In genomic region chr12:110657747-110658146, GRCh38 we compare ENCODE assay signal across 21 cellular contexts. TPM values are rescaled to one million over a fixed set of nuclear protein-coding genes. Genes with fewer than 3 reads are reported as not detected.
DNase-seq lines count a peak whose midpoint lies in the region; ATAC-seq and TF ChIP-seq lines count a peak whose summit lies in the region.
"Had no signal": no experiment of that assay in that cellular context is flagged by ENCODE, and none has a peak within 500 bp of the region (broad histone marks: within the 10 kb centered on the region; RNA-seq: fewer than 3 reads in every experiment).

No MANE protein-coding gene starts in this region.

- 92% methylated on average over 9 of the region's 9 CpGs; no CpG with 5 or more reads in 1 of the 2 donors for WGBS in transverse colon (ENCODE audit: low coverage in 1 of 2), 2 donors

- peaks cover 62% of the 10 kb centered on the region for H3K36me3 Mint-ChIP-seq in activated naive CD8-positive, alpha-beta T cell treated with anti-CD3 and anti-CD28 coated beads for 36 hours
- peaks cover 49% of the 10 kb centered on the region for H3K36me3 Mint-ChIP-seq in activated naive CD8-positive, alpha-beta T cell treated with anti-CD3 and anti-CD28 coated beads, Interleukin-2, amount 50 U/mL, for 24 hours (ENCODE audit: low read depth)
- H3K36me3 Mint-ChIP-seq in immature natural killer cell: peaks cover 5 to 9% (median 8%) of the 10 kb centered on the region in 3 donors
- H3K36me3 Mint-ChIP-seq in stimulated activated effector memory CD8-positive, alpha-beta T cell treated with anti-CD3 and anti-CD28 coated beads, Interleukin-12 subunit alpha, Interleukin-12 subunit beta, amount 100 ng/mL, for 72 hours: peaks cover 5% of the 10 kb centered on the region

- no peak for ATAC-seq in activated naive CD8-positive, alpha-beta T cell treated with anti-CD3 and anti-CD28 coated beads, Interleukin-2, amount 50 U/mL, for 24 hours
- ATAC-seq in stimulated activated effector memory CD8-positive, alpha-beta T cell treated with anti-CD3 and anti-CD28 coated beads, Interleukin-12 subunit alpha, Interleukin-12 subunit beta, amount 100 ng/mL, for 72 hours: no peak
- no peak for ATAC-seq in GM18519 (IDR thresholded peaks at IDR 0.05; ENCODE audit: low FRiP score, unreplicated experiment)
- ATAC-seq: mucosa of descending colon had no signal

- peak overlapping the region; percentile 47 for H3K27ac Mint-ChIP-seq in activated naive CD8-positive, alpha-beta T cell treated with anti-CD3 and anti-CD28 coated beads for 36 hours
- no peak overlapping the region for H3K27ac Mint-ChIP-seq in activated naive CD8-positive, alpha-beta T cell treated with anti-CD3 and anti-CD28 coated beads, Interleukin-2, amount 50 U/mL, for 24 hours
- H3K27ac Mint-ChIP-seq in immature natural killer cell: peak overlapping the region in 5 of 6 donors; percentile 51 to 95 (median 79)
- H3K27ac Mint-ChIP-seq in stimulated activated effector memory CD8-positive, alpha-beta T cell treated with anti-CD3 and anti-CD28 coated beads, Interleukin-12 subunit alpha, Interleukin-12 subunit beta, amount 100 ng/mL, for 72 hours: peak overlapping the region; percentile 40

- no peaks in the 10 kb centered on the region for H3K27me3 ChIP-seq in transverse colon
- H3K27me3 ChIP-seq: ascending aorta had no signal

- H3K4me3 ChIP-seq in transverse colon: no peak overlapping the region
- H3K4me3 ChIP-seq: ascending aorta, mucosa of descending colon had no signal

- TF ChIP-seq POLR2A in transverse colon (IDR thresholded peaks at IDR 0.05): no peak

- peaks cover 51% of the 10 kb centered on the region for H3K4me1 Mint-ChIP-seq in activated naive CD8-positive, alpha-beta T cell treated with anti-CD3 and anti-CD28 coated beads for 36 hours
- H3K4me1 Mint-ChIP-seq in activated naive CD8-positive, alpha-beta T cell treated with anti-CD3 and anti-CD28 coated beads, Interleukin-2, amount 50 U/mL, for 24 hours: peaks cover 58% of the 10 kb centered on the region
- peaks cover 23 to 33% of the 10 kb centered on the region in 2 donors for H3K4me1 Mint-ChIP-seq in immature natural killer cell
- H3K4me1 Mint-ChIP-seq in stimulated activated effector memory CD8-positive, alpha-beta T cell treated with anti-CD3 and anti-CD28 coated beads, Interleukin-12 subunit alpha, Interleukin-12 subunit beta, amount 100 ng/mL, for 72 hours: peaks cover 28% of the 10 kb centered on the region

- no peak for TF ChIP-seq EP300 in transverse colon (IDR thresholded peaks at IDR 0.05; ENCODE audit: low read depth)

- H3K9me3 ChIP-seq in transverse colon: no peaks in the 10 kb centered on the region
- H3K9me3 ChIP-seq: ascending aorta, mucosa of descending colon had no signal

- in situ Hi-C loops in transverse colon (cut with MboI; ENCODE audit: low pct_ligation_motif_present in 1 of 4, low pct_unique_long_range_greater_than_20kb in 1 of 4, low sequenced_read_pairs in 3 of 4): no loop called here

- DNase-seq in activated naive CD8-positive, alpha-beta T cell treated with anti-CD3 and anti-CD28 coated beads for 36 hours: no peak
- no peak for DNase-seq in activated naive CD8-positive, alpha-beta T cell treated with anti-CD3 and anti-CD28 coated beads, Interleukin-2, amount 50 U/mL, for 24 hours
- DNase-seq in caudate nucleus (lab: John Stamatoyannopoulos, UW): peak in 25 of 61 donors; percentile 9 to 62 (median 23)
- DNase-seq in immature natural killer cell: no peak
- DNase-seq in stimulated activated effector memory CD8-positive, alpha-beta T cell treated with anti-CD3 and anti-CD28 coated beads, Interleukin-12 subunit alpha, Interleukin-12 subunit beta, amount 100 ng/mL, for 72 hours (ENCODE audit: low spot score in 2 of 2): no peak
- no peak for DNase-seq in transverse colon
- DNase-seq in NCI-H446 treated with DMSO at 0.1 percent for 48 hours (lab: John Stamatoyannopoulos, UW): no peak
- DNase-seq: activated CD4-positive, alpha-beta T cell treated with anti-CD3 and anti-CD28 coated beads, Interleukin-2, amount 50 U/mL, for 4 hours; activated gamma-delta T cell treated with Interleukin-2 at 50 U/mL for 16 hours; activated T-cell treated with anti-CD3 and anti-CD28 coated beads for 4 hours; CD4-positive, CD25-positive, alpha-beta regulatory T cell; GF-D8; GOT3; Kasumi-1; left cardiac atrium; mucosa of descending colon; NCI-H1092; NCI-H510A treated with DMSO at 0.1 percent for 48 hours; SW 1271 had no signal

- no peak overlapping the region for H3K4me3 Mint-ChIP-seq in activated naive CD8-positive, alpha-beta T cell treated with anti-CD3 and anti-CD28 coated beads for 36 hours
- H3K4me3 Mint-ChIP-seq in activated naive CD8-positive, alpha-beta T cell treated with anti-CD3 and anti-CD28 coated beads, Interleukin-2, amount 50 U/mL, for 24 hours: no peak overlapping the region
- no peak overlapping the region for H3K4me3 Mint-ChIP-seq in immature natural killer cell
- no peak overlapping the region for H3K4me3 Mint-ChIP-seq in stimulated activated effector memory CD8-positive, alpha-beta T cell treated with anti-CD3 and anti-CD28 coated beads, Interleukin-12 subunit alpha, Interleukin-12 subunit beta, amount 100 ng/mL, for 72 hours
- H3K4me3 Mint-ChIP-seq: CD4-positive, CD25-positive, alpha-beta regulatory T cell had no signal

- TF ChIP-seq CTCF in transverse colon (IDR thresholded peaks at IDR 0.05): no peak

- peak overlapping the region; percentile 42 for H3K27ac ChIP-seq in caudate nucleus (ENCODE audit: low read depth, low read length)
- H3K27ac ChIP-seq in transverse colon: no peak overlapping the region
- H3K27ac ChIP-seq: ascending aorta had no signal

- intact Hi-C loops in transverse colon (cut with DNase I; ENCODE audit: low total_unique reads): no loop called here

- H3K9me3 Mint-ChIP-seq in activated naive CD8-positive, alpha-beta T cell treated with anti-CD3 and anti-CD28 coated beads for 36 hours: no peaks in the 10 kb centered on the region
- no peaks in the 10 kb centered on the region for H3K9me3 Mint-ChIP-seq in activated naive CD8-positive, alpha-beta T cell treated with anti-CD3 and anti-CD28 coated beads, Interleukin-2, amount 50 U/mL, for 24 hours
- no peaks in the 10 kb centered on the region for H3K9me3 Mint-ChIP-seq in immature natural killer cell
- H3K9me3 Mint-ChIP-seq in stimulated activated effector memory CD8-positive, alpha-beta T cell treated with anti-CD3 and anti-CD28 coated beads, Interleukin-12 subunit alpha, Interleukin-12 subunit beta, amount 100 ng/mL, for 72 hours: no peaks in the 10 kb centered on the region
- H3K9me3 Mint-ChIP-seq: CD4-positive, CD25-positive, alpha-beta regulatory T cell had no signal

- H3K4me1 ChIP-seq in transverse colon: no peaks in the 10 kb centered on the region
- H3K4me1 ChIP-seq: ascending aorta had no signal

- no peaks in the 10 kb centered on the region for H3K27me3 Mint-ChIP-seq in activated naive CD8-positive, alpha-beta T cell treated with anti-CD3 and anti-CD28 coated beads for 36 hours
- H3K27me3 Mint-ChIP-seq in activated naive CD8-positive, alpha-beta T cell treated with anti-CD3 and anti-CD28 coated beads, Interleukin-2, amount 50 U/mL, for 24 hours: no peaks in the 10 kb centered on the region
- peaks cover 0 to 9% (median 6%) of the 10 kb centered on the region in 3 donors for H3K27me3 Mint-ChIP-seq in immature natural killer cell (ENCODE audit: low read depth in 3 of 3)

- H3K36me3 ChIP-seq in transverse colon: no peaks in the 10 kb centered on the region

RNA-seq across cellular contexts. Expression of gene HVCN1, which starts 31.2 kb away (rescaled TPM):
- total RNA-seq in activated naive CD8-positive, alpha-beta T cell treated with anti-CD3 and anti-CD28 coated beads for 36 hours: 10 to 100 TPM; 47.4 to 49.1 TPM
- 10 to 100 TPM; 28.8 to 54.0 (median 33.3) TPM for polyA plus RNA-seq in immature natural killer cell
- 1 to 10 TPM in 3 of 4 donors, not detected in 1; 3.4 to 7.9 (median 7.3) TPM for total RNA-seq in transverse colon

RNA-seq across cellular contexts. Expression of gene TCTN1, which starts 43.8 kb away (rescaled TPM):
- 10 to 100 TPM; 11.0 to 13.6 TPM for total RNA-seq in activated naive CD8-positive, alpha-beta T cell treated with anti-CD3 and anti-CD28 coated beads for 36 hours
- polyA plus RNA-seq in immature natural killer cell: 10 to 100 TPM in 2 of 3 donors, 1 to 10 TPM in 1; 5.2 to 11.1 (median 10.0) TPM
- 10 to 100 TPM; 28.5 to 71.2 (median 35.1) TPM for total RNA-seq in transverse colon

Comparison
In these comparisons a context has a peak if more than half of its experiments do, and no peak if none do; other contexts are left out.
1. RNA of gene HVCN1, which starts 31.2 kb away (total RNA-seq): 47.4 to 49.1 TPM in activated naive CD8-positive, alpha-beta T cell treated with anti-CD3 and anti-CD28 coated beads for 36 hours; 3.4 to 7.9 TPM in transverse colon; every median in the first group is over 4 times any median in the second.